7 cellular contexts compared by ENCODE assay signal in the genomic region with DNA sequence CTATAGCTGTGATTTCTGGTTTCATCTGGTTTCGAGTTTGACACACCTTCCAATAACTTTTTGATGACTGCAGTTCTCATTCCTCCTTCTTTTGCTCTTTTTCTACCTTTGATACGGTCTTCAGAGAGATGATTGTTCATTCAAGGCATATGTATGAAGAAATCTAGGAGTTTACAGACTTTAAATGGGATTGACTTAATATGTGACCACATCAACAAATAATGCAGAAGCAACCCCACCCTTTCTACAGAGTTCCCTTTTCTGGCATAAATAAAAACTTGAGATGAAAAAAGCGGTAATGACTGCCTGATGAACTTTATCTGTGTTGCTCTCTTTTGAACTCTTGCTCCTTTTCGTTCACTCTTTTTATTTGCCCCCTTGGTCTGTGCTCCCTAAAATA.
"Had no signal": no experiment of that assay in that cellular context is flagged by ENCODE, and none has a peak within 500 bp of the region (broad histone marks: within the 10 kb centered on the region; RNA-seq: fewer than 3 reads in every experiment).

No MANE protein-coding gene starts in this region.

- H3K27ac ChIP-seq: HL-60, KMS-11 had no signal

- H3K4me3 ChIP-seq: K562 had no signal

- DNase-seq: IMR-90, KBM-7, KG1 had no signal

- ATAC-seq: HepG2, K562 had no signal

- H3K4me2 ChIP-seq: KMS-11 had no signal

- H3K9ac ChIP-seq: KMS-11 had no signal
